In the genomic region with DNA sequence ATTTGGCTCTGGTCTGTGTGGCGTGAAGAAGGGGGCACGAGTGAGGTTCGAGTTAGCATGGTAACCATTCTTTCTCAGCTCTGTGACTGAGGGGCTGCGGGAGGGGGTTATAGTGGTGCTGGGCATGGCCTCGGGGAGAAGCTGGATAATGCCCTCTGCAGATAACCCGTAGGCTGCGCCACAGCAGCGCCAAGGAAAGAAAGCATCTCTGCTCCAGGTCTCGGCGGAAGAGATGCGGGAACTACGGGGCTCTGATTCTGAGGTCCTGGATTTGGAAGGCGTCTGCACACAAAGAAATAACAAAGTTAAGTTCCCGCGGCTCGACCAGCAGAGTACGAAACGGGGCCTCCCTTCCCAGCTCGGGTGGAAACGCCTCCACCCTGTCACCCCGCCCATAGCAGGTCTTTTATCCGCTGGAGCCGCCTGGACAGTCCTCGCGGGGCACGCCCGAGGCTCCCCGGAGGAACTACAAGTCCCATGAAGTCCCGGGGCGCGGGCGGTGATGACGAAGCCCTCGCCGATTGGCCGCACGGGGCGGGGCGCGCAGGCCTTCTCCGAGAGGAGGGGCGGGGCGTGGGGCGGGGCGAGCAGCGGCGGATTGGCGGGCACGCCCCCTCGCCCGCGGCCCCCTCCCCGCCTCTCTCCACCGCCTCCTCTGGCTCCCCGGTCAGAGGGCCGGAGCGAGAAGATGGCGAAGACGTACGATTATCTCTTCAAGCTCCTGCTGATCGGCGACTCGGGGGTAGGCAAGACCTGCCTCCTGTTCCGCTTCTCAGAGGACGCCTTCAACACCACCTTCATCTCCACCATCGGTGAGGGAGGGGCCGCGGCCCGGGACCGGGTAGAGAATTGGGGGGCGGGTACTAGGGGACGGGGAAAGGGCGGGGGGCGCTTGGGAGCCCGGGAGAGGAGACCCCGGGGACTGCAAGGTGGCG, we compare ENCODE assay signal across 8 cellular contexts. TPM values are rescaled to one million over a fixed set of nuclear protein-coding genes. Genes with fewer than 3 reads are reported as not detected.
DNase-seq lines count a peak whose midpoint lies in the region; ATAC-seq and TF ChIP-seq lines count a peak whose summit lies in the region.

A gene (plus strand): TSS at position 670 of the 935 bp plus-strand sequence. CDS start 19 bp downstream, at position 689.

- CTCF ChIA-PET in OCI-LY7 (lab: Charles Lee; ENCODE audit: unreplicated experiment) = interaction anchor here (0.6 kb wide), 1 partner anchor 32 kb away, joined by 5 read pairs; no protein-coding TSS in a partner anchor

- peak within 1 kb of the TSS; percentile 79 for H3K4me3 ChIP-seq in OCI-LY7 (ENCODE audit: low read depth, low read length, poor library complexity, severe bottlenecking)

- H4K20me1 ChIP-seq in OCI-LY7 (ENCODE audit: insufficient read depth, low read length) = no peaks in the 10 kb centered on the region

- H3K9me2 ChIP-seq in OCI-LY7 (ENCODE audit: insufficient read depth, low read length) = no peaks in the 10 kb centered on the region

- peaks cover 46% of the 10 kb centered on the region for H3K4me1 ChIP-seq in OCI-LY7 (ENCODE audit: insufficient read depth, low read length, poor library complexity, severe bottlenecking)

- no TSS peak for BruUV-seq in OCI-LY7 (replicated peaks; lab: Mats Ljungman, UMichigan)

- no peaks in the 10 kb centered on the region for H3K9me3 ChIP-seq in OCI-LY7 (ENCODE audit: low read length)

- H2AFZ ChIP-seq in OCI-LY7 (ENCODE audit: low read length) = peak within 1 kb of the TSS; percentile 94

- TF ChIP-seq CTCF in OCI-LY7 (conservative IDR thresholded peaks at IDR 0.05; ENCODE audit: low read length) = no peak

- H3K79me2 ChIP-seq in OCI-LY7 (ENCODE audit: insufficient read depth, low read depth, low read length) = peaks cover 45% of the 10 kb centered on the region

- peak within 1 kb of the TSS; percentile 89 for H3K4me2 ChIP-seq in OCI-LY7 (ENCODE audit: low read length)

- intact Hi-C loops in OCI-LY7 (cut with micrococcal nuclease; ENCODE audit: unreplicated experiment) = loop anchor here (1.0 kb wide), 1 partner anchor 32 kb away; a partner anchor contains a TSS

- H3K36me3 ChIP-seq in OCI-LY7 (ENCODE audit: insufficient read depth, low read length) = no peaks in the 10 kb centered on the region

- POLR2A ChIA-PET in OCI-LY7 (lab: Charles Lee) = interaction anchor here (0.6 to 1.2 kb wide), 2 partner anchors 42 to 141 kb away, joined by 3 to 6 read pairs; no protein-coding TSS in a partner anchor

- peak within 1 kb of the TSS; percentile 93 for H3K27ac ChIP-seq in OCI-LY7 (ENCODE audit: low read depth, low read length, poor library complexity, severe bottlenecking)

- DNase-seq in DMS 273 treated with DMSO at 0.1 percent for 48 hours (lab: John Stamatoyannopoulos, UW) (peak; percentile 76), HuH-7 (ENCODE audit: low spot score) (peak; percentile 80), OCI-LY7 (ENCODE audit: low spot score) (peak; percentile 96), activated T-cell treated with anti-CD3 and anti-CD28 coated beads for 24 hours (ENCODE audit: low read depth) (peak; percentile 96), epidermal melanocyte (ENCODE audit: insufficient read length, low spot score) (peak; percentile 57), middle frontal gyrus (ENCODE audit: extremely low spot score, low spot score) (peak; percentile 93)
- peak; percentile 98 to 99 for DNase-seq in stimulated activated CD8-positive, alpha-beta memory T cell treated with anti-CD3 and anti-CD28 coated beads, Interleukin-2, amount 100 ng/mL, for 1 hour (ENCODE audit: low read depth in 2 of 2)

- ATAC-seq in GM21515 (IDR thresholded peaks at IDR 0.05; ENCODE audit: unreplicated experiment) = peak; percentile 73

RNA-seq across cellular contexts. Expression of the gene that starts here (rescaled TPM):
- total RNA-seq in OCI-LY7 (2014; rRNA removed; shearing (Covaris generic)) = 4.9 and 9.5 TPM in 2 replicates
- 18.6 and 18.7 TPM in 2 replicates for total RNA-seq in OCI-LY7 (2022)

Comparison
In these comparisons a context has a peak if more than half of its experiments do, and no peak if none do; other contexts are left out.
1. Peak in every context shown above with its lines: DNase-seq, ATAC-seq, H3K4me3 ChIP-seq and H3K27ac ChIP-seq.